1 cellular context compared by ENCODE assay signal in the genomic region with DNA sequence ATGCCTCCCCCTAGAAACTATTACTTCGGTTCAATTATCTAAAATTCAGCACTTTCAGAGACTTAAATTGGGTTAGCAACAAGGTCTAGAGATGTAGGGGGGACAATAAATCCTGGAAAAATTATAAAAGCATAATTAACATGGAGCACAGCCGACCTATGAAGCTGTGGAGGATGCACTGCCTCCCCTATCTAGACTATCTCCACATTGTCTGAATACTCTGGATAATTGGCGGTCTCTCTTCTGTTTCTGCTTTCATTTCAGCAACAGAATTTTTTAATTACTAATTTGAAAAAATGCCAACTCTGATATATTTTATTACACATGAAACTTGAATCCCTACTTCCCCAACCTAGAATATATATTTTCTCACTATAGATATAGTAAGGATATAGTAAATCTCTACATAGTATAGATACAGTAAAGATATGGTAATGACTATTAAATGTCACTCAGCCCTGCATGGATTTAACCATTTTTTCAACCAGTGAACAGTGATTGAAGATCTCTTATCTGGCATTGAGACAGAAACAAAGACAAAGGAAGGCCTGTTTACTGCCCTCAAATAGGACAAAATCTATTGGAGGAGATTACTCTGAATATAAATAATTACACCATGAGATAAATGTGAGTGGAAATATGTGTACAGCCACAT.
TF ChIP-seq lines count a peak whose summit lies in the region.

No MANE protein-coding gene starts in this region.

TF ChIP-seq in IMR-90, 13 proteins besides CTCF, POLR2A, EP300 and RAD21:
- TF ChIP-seq MAZ (IDR thresholded peaks at IDR 0.05; ENCODE audit: borderline replicate concordance, low read depth, low read length) (no peak), MAFK (IDR thresholded peaks at IDR 0.05; ENCODE audit: low read depth, low read length) (no peak), FOS (IDR thresholded peaks at IDR 0.05; ENCODE audit: low read depth, low read length) (no peak), RFX5 (IDR thresholded peaks at IDR 0.05; ENCODE audit: low read depth, low read length) (no peak), CEBPB (IDR thresholded peaks at IDR 0.05; ENCODE audit: low read depth, low read length) (no peak), BHLHE40 (IDR thresholded peaks at IDR 0.05; ENCODE audit: low read depth, low read length) (no peak), NFE2L2 (IDR thresholded peaks at IDR 0.05; ENCODE audit: low read depth, low read length) (no peak), MXI1 (IDR thresholded peaks at IDR 0.05; ENCODE audit: borderline replicate concordance, low read depth, low read length) (no peak), RCOR1 (IDR thresholded peaks at IDR 0.05; ENCODE audit: insufficient replicate concordance, low read length) (no peak), CHD1 (IDR thresholded peaks at IDR 0.05; ENCODE audit: low read depth, low read length) (no peak), SMC3 (IDR thresholded peaks at IDR 0.05; ENCODE audit: low read depth, low read length) (no peak)
- TF ChIP-seq, protein P1, sequence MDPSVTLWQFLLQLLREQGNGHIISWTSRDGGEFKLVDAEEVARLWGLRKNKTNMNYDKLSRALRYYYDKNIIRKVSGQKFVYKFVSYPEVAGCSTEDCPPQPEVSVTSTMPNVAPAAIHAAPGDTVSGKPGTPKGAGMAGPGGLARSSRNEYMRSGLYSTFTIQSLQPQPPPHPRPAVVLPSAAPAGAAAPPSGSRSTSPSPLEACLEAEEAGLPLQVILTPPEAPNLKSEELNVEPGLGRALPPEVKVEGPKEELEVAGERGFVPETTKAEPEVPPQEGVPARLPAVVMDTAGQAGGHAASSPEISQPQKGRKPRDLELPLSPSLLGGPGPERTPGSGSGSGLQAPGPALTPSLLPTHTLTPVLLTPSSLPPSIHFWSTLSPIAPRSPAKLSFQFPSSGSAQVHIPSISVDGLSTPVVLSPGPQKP (IDR thresholded peaks at IDR 0.05; ENCODE audit: borderline replicate concordance, low read depth, low read length), result no peak
- TF ChIP-seq, protein P2, sequence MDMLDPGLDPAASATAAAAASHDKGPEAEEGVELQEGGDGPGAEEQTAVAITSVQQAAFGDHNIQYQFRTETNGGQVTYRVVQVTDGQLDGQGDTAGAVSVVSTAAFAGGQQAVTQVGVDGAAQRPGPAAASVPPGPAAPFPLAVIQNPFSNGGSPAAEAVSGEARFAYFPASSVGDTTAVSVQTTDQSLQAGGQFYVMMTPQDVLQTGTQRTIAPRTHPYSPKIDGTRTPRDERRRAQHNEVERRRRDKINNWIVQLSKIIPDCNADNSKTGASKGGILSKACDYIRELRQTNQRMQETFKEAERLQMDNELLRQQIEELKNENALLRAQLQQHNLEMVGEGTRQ (IDR thresholded peaks at IDR 0.05; ENCODE audit: low read depth, low read length), result no peak
